8 cellular contexts compared by ENCODE assay signal in the genomic region with DNA sequence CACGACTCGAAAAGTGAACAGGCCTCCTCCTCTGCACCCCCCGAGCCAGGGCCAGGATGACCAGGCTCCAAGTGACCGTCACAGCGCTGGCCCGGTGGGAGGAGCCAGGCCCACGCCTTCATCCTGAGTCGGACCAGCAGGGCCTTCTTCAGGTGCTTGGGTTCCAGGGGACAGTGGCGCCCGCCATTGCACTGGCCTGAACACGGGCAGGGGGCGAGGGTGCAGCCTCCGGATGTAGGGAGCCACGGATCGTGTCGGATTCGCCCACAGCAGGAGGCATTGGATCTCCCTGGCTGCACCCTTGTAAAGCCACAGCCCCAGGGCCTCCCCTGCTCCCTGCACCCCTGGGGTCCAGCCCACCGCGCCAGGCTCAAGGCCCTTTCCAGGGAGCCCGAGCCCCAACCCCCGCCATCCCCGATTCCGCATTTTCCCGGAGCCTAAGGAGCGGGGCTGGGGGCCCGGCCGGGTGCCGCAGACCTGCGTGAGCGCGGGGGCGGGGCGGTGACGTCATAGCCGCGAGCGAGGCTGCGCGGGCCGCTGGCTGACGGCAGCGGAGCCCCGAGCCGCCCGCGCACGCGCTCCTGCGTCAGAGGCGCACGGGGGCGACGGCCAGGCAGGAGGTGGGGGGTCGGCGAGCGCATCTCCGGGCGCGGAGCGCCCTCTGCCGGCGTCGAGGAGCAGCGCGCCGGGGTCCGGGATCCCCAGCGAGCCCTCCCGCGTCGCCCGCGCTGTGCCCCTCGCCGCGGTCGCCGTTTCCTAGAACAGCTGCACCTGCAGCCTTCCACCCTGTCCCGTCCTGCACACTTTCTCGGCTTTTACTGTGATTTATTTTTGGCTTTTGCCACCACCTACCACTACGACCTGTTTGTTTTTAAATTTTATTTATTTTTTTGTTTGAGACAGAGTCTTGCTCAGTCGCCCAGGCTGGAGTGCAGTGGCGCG. TPM values are rescaled to one million over a fixed set of nuclear protein-coding genes. Genes with fewer than 3 reads are reported as not detected.
DNase-seq lines count a peak whose midpoint lies in the region; ATAC-seq lines count a peak whose summit lies in the region.

No MANE protein-coding gene starts in this region.

- in situ Hi-C loops in KBM-7 (cut with MboI; ENCODE audit: low pct_unique_long_range_greater_than_20kb, low sequenced_read_pairs), result no loop called here

- H3K4me3 Mint-ChIP-seq in activated T-helper 17 cell treated with anti-CD3 and anti-CD28 coated beads, Interleukin-2, amount 50 U/mL, for 72 hours, result peak overlapping the region; percentile 88
- no peak overlapping the region for H3K4me3 Mint-ChIP-seq in natural killer cell treated with Interleukin-12 subunit alpha and Interleukin-12 subunit beta and Interleukin-15 and Interleukin-18, amount 100 ng/mL, for 72 hours
- peak overlapping the region; percentile 59 to 74 for H3K4me3 Mint-ChIP-seq in stimulated activated naive B cell treated with anti-CD40 and anti-IgM and Interleukin-4, amounts not matched to agents 10 μg/mL and 1 μg/mL and 100 μg/mL, for 72 hours

- H3K9me3 Mint-ChIP-seq in activated T-helper 17 cell treated with anti-CD3 and anti-CD28 coated beads, Interleukin-2, amount 50 U/mL, for 72 hours, result no peaks in the 10 kb centered on the region
- no peaks in the 10 kb centered on the region for H3K9me3 Mint-ChIP-seq in natural killer cell treated with Interleukin-12 subunit alpha and Interleukin-12 subunit beta and Interleukin-15 and Interleukin-18, amount 100 ng/mL, for 72 hours
- H3K9me3 Mint-ChIP-seq in stimulated activated naive B cell treated with anti-CD40 and anti-IgM and Interleukin-4, amounts not matched to agents 10 μg/mL and 1 μg/mL and 100 μg/mL, for 72 hours, result no peaks in the 10 kb centered on the region

- DNase-seq in NCI-H187 (lab: John Stamatoyannopoulos, UW), result peak; percentile 78 to 96
- no peak for DNase-seq in NCI-H187 treated with DMSO at 0.1 percent for 48 hours (lab: John Stamatoyannopoulos, UW)
- peak; percentile 93 for DNase-seq in KBM-7
- DNase-seq in RPMI8226, result peak; percentile 86
- peak; percentile 86 for DNase-seq in fibroblast of peridontal ligament (ENCODE audit: extremely low read depth)
- DNase-seq in natural killer cell treated with Interleukin-12 subunit alpha and Interleukin-12 subunit beta and Interleukin-15 and Interleukin-18, amount 100 ng/mL, for 72 hours (ENCODE audit: low spot score), result peak; percentile 94
- DNase-seq in stimulated activated naive B cell treated with anti-CD40 and anti-IgM and Interleukin-4, amounts not matched to agents 10 μg/mL and 1 μg/mL and 100 μg/mL, for 72 hours, result peak; percentile 87

- peaks cover 6% of the 10 kb centered on the region for H3K36me3 Mint-ChIP-seq in activated T-helper 17 cell treated with anti-CD3 and anti-CD28 coated beads, Interleukin-2, amount 50 U/mL, for 72 hours (ENCODE audit: low read depth)
- H3K36me3 Mint-ChIP-seq in natural killer cell treated with Interleukin-12 subunit alpha and Interleukin-12 subunit beta and Interleukin-15 and Interleukin-18, amount 100 ng/mL, for 72 hours, result no peaks in the 10 kb centered on the region
- no peaks in the 10 kb centered on the region for H3K36me3 Mint-ChIP-seq in stimulated activated naive B cell treated with anti-CD40 and anti-IgM and Interleukin-4, amounts not matched to agents 10 μg/mL and 1 μg/mL and 100 μg/mL, for 72 hours

- H3K27ac Mint-ChIP-seq in activated T-helper 17 cell treated with anti-CD3 and anti-CD28 coated beads, Interleukin-2, amount 50 U/mL, for 72 hours, result no peak overlapping the region
- H3K27ac Mint-ChIP-seq in natural killer cell treated with Interleukin-12 subunit alpha and Interleukin-12 subunit beta and Interleukin-15 and Interleukin-18, amount 100 ng/mL, for 72 hours, result no peak overlapping the region
- H3K27ac Mint-ChIP-seq in stimulated activated naive B cell treated with anti-CD40 and anti-IgM and Interleukin-4, amounts not matched to agents 10 μg/mL and 1 μg/mL and 100 μg/mL, for 72 hours, result no peak overlapping the region

- peaks cover 5% of the 10 kb centered on the region for H3K27me3 Mint-ChIP-seq in activated T-helper 17 cell treated with anti-CD3 and anti-CD28 coated beads, Interleukin-2, amount 50 U/mL, for 72 hours
- H3K27me3 Mint-ChIP-seq in natural killer cell treated with Interleukin-12 subunit alpha and Interleukin-12 subunit beta and Interleukin-15 and Interleukin-18, amount 100 ng/mL, for 72 hours, result peaks cover 9 to 10% of the 10 kb centered on the region in 2 donors
- peaks cover 8 to 25% of the 10 kb centered on the region in 2 donors for H3K27me3 Mint-ChIP-seq in stimulated activated naive B cell treated with anti-CD40 and anti-IgM and Interleukin-4, amounts not matched to agents 10 μg/mL and 1 μg/mL and 100 μg/mL, for 72 hours

- H3K4me1 Mint-ChIP-seq in activated T-helper 17 cell treated with anti-CD3 and anti-CD28 coated beads, Interleukin-2, amount 50 U/mL, for 72 hours, result peaks cover 11% of the 10 kb centered on the region
- peaks cover 19 to 20% of the 10 kb centered on the region in 2 donors for H3K4me1 Mint-ChIP-seq in natural killer cell treated with Interleukin-12 subunit alpha and Interleukin-12 subunit beta and Interleukin-15 and Interleukin-18, amount 100 ng/mL, for 72 hours (ENCODE audit: low read depth in 2 of 2)
- H3K4me1 Mint-ChIP-seq in stimulated activated naive B cell treated with anti-CD40 and anti-IgM and Interleukin-4, amounts not matched to agents 10 μg/mL and 1 μg/mL and 100 μg/mL, for 72 hours, result peaks cover 27 to 56% of the 10 kb centered on the region in 2 donors

- ATAC-seq in activated T-helper 17 cell treated with anti-CD3 and anti-CD28 coated beads, Interleukin-2, amount 50 U/mL, for 72 hours (replicated peaks), result peak; percentile 60
- peak; percentile 74 to 81 for ATAC-seq in natural killer cell treated with Interleukin-12 subunit alpha and Interleukin-12 subunit beta and Interleukin-15 and Interleukin-18, amount 100 ng/mL, for 72 hours
- peak; percentile 42 to 56 for ATAC-seq in stimulated activated naive B cell treated with anti-CD40 and anti-IgM and Interleukin-4, amounts not matched to agents 10 μg/mL and 1 μg/mL and 100 μg/mL, for 72 hours (replicated peaks)

RNA-seq across cellular contexts. Expression of gene ATP5F1D, which starts 1.5 kb away (rescaled TPM):
- 100 to 1,000 TPM; 148 to 210 TPM for total RNA-seq in activated T-helper 17 cell treated with anti-CD3 and anti-CD28 coated beads, Interleukin-2, amount 50 U/mL, for 72 hours
- 100 to 1,000 TPM; 163 to 215 TPM for total RNA-seq in natural killer cell treated with Interleukin-12 subunit alpha and Interleukin-12 subunit beta and Interleukin-15 and Interleukin-18, amount 100 ng/mL, for 72 hours

RNA-seq across cellular contexts. Expression of gene CBARP, which starts 2.3 kb away (rescaled TPM):
- 1 to 10 TPM in 1 of 2 donors, under 1 TPM in 1; 0.77 to 1.4 TPM for total RNA-seq in activated T-helper 17 cell treated with anti-CD3 and anti-CD28 coated beads, Interleukin-2, amount 50 U/mL, for 72 hours
- total RNA-seq in natural killer cell treated with Interleukin-12 subunit alpha and Interleukin-12 subunit beta and Interleukin-15 and Interleukin-18, amount 100 ng/mL, for 72 hours, result under 1 TPM in 1 of 2 donors, not detected in 1; 0.28 TPM

RNA-seq across cellular contexts. Expression of gene MIDN, which starts 8.3 kb away (rescaled TPM):
- total RNA-seq in activated T-helper 17 cell treated with anti-CD3 and anti-CD28 coated beads, Interleukin-2, amount 50 U/mL, for 72 hours, result 10 to 100 TPM; 51.4 to 56.8 TPM
- total RNA-seq in natural killer cell treated with Interleukin-12 subunit alpha and Interleukin-12 subunit beta and Interleukin-15 and Interleukin-18, amount 100 ng/mL, for 72 hours, result 10 to 100 TPM; 85.9 to 88.3 TPM

RNA-seq across cellular contexts. Expression of gene CIRBP, which starts 29.1 kb away (rescaled TPM):
- 100 to 1,000 TPM; 150 to 172 TPM for total RNA-seq in activated T-helper 17 cell treated with anti-CD3 and anti-CD28 coated beads, Interleukin-2, amount 50 U/mL, for 72 hours
- total RNA-seq in natural killer cell treated with Interleukin-12 subunit alpha and Interleukin-12 subunit beta and Interleukin-15 and Interleukin-18, amount 100 ng/mL, for 72 hours, result 100 to 1,000 TPM; 226 to 251 TPM

RNA-seq across cellular contexts. Expression of gene STK11, which starts 34.5 kb away (rescaled TPM):
- 10 to 100 TPM; 77.0 to 86.6 TPM for total RNA-seq in activated T-helper 17 cell treated with anti-CD3 and anti-CD28 coated beads, Interleukin-2, amount 50 U/mL, for 72 hours
- 10 to 100 TPM; 50.9 to 79.2 TPM for total RNA-seq in natural killer cell treated with Interleukin-12 subunit alpha and Interleukin-12 subunit beta and Interleukin-15 and Interleukin-18, amount 100 ng/mL, for 72 hours
